In genomic region chr17:78360371-78361226, GRCh38 we compare ENCODE assay signal across 1 cellular context.
TF ChIP-seq lines count a peak whose summit lies in the region.

No MANE protein-coding gene starts in this region.

TF ChIP-seq in HepG2, 621 proteins besides CTCF, POLR2A, EP300 and RAD21 (continued from another document and continues in another):
- TF ChIP-seq, protein P1, sequence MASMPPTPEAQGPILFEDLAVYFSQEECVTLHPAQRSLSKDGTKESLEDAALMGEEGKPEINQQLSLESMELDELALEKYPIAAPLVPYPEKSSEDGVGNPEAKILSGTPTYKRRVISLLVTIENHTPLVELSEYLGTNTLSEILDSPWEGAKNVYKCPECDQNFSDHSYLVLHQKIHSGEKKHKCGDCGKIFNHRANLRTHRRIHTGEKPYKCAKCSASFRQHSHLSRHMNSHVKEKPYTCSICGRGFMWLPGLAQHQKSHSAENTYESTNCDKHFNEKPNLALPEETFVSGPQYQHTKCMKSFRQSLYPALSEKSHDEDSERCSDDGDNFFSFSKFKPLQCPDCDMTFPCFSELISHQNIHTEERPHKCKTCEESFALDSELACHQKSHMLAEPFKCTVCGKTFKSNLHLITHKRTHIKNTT (CRISPR knock-in tag; IDR thresholded peaks at IDR 0.05) = no peak
- TF ChIP-seq TERF1 (CRISPR knock-in tag; IDR thresholded peaks at IDR 0.05) = no peak
- TF ChIP-seq, protein P2, sequence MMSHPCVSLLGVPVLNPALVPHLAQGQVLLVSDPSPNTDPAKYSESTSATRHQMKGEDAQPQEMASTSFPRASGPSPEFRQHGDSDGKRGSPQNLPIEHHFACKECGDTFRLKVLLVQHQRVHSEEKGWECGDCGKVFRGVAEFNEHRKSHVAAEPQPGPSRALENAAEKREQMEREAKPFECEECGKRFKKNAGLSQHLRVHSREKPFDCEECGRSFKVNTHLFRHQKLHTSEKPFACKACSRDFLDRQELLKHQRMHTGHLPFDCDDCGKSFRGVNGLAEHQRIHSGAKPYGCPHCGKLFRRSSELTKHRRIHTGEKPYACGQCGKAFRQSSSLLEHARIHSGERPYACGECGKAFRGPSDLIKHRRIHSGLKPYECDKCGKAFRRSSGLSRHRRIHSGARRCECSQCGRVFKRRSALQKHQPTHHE (CRISPR knock-in tag; IDR thresholded peaks at IDR 0.05; ENCODE audit: borderline replicate concordance) = no peak
- TF ChIP-seq KDM2A (CRISPR knock-in tag; IDR thresholded peaks at IDR 0.05; ENCODE audit: borderline replicate concordance, low read depth) = peak; percentile 95
- TF ChIP-seq ZBTB38 (CRISPR knock-in tag; IDR thresholded peaks at IDR 0.05) = peak; percentile 87
- TF ChIP-seq ZNF329 (CRISPR knock-in tag; IDR thresholded peaks at IDR 0.05; ENCODE audit: low read depth) = no peak
- TF ChIP-seq KMT2B (CRISPR knock-in tag; IDR thresholded peaks at IDR 0.05) = 0 out of 2 replicates have a peak, but pooled peaks have one; percentile 26
- TF ChIP-seq ZNF276 (CRISPR knock-in tag; IDR thresholded peaks at IDR 0.05; ENCODE audit: low read depth) = no peak
- peak; percentile 73; the same call in 1 of the 2 replicates for TF ChIP-seq ZBTB4 (CRISPR knock-in tag; IDR thresholded peaks at IDR 0.05; ENCODE audit: borderline replicate concordance)
- TF ChIP-seq ZNF563 (CRISPR knock-in tag; IDR thresholded peaks at IDR 0.05) = 0 out of 2 replicates have a peak, but pooled peaks have one; percentile 22
- no peak for TF ChIP-seq GTF2F1 (IDR thresholded peaks at IDR 0.05; ENCODE audit: low read length)
- TF ChIP-seq CBX1 (IDR thresholded peaks at IDR 0.05; ENCODE audit: low read depth) = peak; percentile 54
- no peak for TF ChIP-seq ZNF672 (CRISPR knock-in tag; IDR thresholded peaks at IDR 0.05)
- no peak for TF ChIP-seq NFE2 (CRISPR knock-in tag; IDR thresholded peaks at IDR 0.05)
- TF ChIP-seq GMEB2 (CRISPR knock-in tag; IDR thresholded peaks at IDR 0.05; ENCODE audit: low read depth) = no peak
- TF ChIP-seq TBL1XR1 (IDR thresholded peaks at IDR 0.05; ENCODE audit: borderline replicate concordance, low read length, partially characterized antibody) = no peak
- TF ChIP-seq MED1 (CRISPR knock-in tag; IDR thresholded peaks at IDR 0.05) = peak; percentile 62
- no peak for TF ChIP-seq ZNF224 (CRISPR knock-in tag; IDR thresholded peaks at IDR 0.05)
- peak; percentile 92; the same call in 1 of the 2 replicates for TF ChIP-seq MAZ (IDR thresholded peaks at IDR 0.05; ENCODE audit: borderline replicate concordance, low read depth, low read length)
- TF ChIP-seq MAZ (CRISPR knock-in tag; IDR thresholded peaks at IDR 0.05; ENCODE audit: low read depth) = peak; percentile 88
- no peak for TF ChIP-seq NONO (IDR thresholded peaks at IDR 0.05)
- peak; percentile 39; the same call in 1 of the 2 replicates for TF ChIP-seq NONO (CRISPR knock-in tag; conservative IDR thresholded peaks at IDR 0.05)
- TF ChIP-seq SMARCC2 (IDR thresholded peaks at IDR 0.05) = no peak
- TF ChIP-seq, protein P3, sequence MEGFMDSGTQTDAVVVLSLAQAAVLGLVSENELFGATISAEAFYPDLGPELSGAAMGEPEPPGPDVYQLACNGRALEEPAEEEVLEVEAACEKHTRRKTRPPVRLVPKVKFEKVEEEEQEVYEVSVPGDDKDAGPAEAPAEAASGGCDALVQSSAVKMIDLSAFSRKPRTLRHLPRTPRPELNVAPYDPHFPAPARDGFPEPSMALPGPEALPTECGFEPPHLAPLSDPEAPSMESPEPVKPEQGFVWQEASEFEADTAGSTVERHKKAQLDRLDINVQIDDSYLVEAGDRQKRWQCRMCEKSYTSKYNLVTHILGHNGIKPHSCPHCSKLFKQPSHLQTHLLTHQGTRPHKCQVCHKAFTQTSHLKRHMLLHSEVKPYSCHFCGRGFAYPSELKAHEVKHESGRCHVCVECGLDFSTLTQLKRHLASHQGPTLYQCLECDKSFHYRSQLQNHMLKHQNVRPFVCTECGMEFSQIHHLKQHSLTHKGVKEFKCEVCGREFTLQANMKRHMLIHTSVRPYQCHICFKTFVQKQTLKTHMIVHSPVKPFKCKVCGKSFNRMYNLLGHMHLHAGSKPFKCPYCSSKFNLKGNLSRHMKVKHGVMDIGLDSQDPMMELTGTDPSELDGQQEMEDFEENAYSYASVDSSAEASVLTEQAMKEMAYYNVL (CRISPR knock-in tag; IDR thresholded peaks at IDR 0.05; ENCODE audit: borderline replicate concordance) = peak; percentile 76; the same call in 1 of the 2 replicates
- TF ChIP-seq CC2D1A (CRISPR knock-in tag; IDR thresholded peaks at IDR 0.05) = no peak
- no peak for TF ChIP-seq ZNF598 (CRISPR knock-in tag; IDR thresholded peaks at IDR 0.05; ENCODE audit: borderline replicate concordance)
- TF ChIP-seq FLYWCH1 (CRISPR knock-in tag; IDR thresholded peaks at IDR 0.05) = no peak
- no peak for TF ChIP-seq EHMT2 (IDR thresholded peaks at IDR 0.05; ENCODE audit: borderline replicate concordance, low read depth, low read length)
- 0 out of 2 replicates have a peak, but pooled peaks have one; percentile 45 for TF ChIP-seq ZNF747 (CRISPR knock-in tag; IDR thresholded peaks at IDR 0.05; ENCODE audit: borderline replicate concordance)
- peak; percentile 79 to 95; a peak in 3 of 4 replicates for TF ChIP-seq HMGXB4 (CRISPR knock-in tag; IDR thresholded peaks at IDR 0.05; ENCODE audit: borderline replicate concordance in 1 of 2, low read depth in 1 of 2)
- peak; percentile 31; the same call in 1 of the 2 replicates for TF ChIP-seq SMAD1 (CRISPR knock-in tag; IDR thresholded peaks at IDR 0.05; ENCODE audit: borderline replicate concordance, low read depth)
- no peak for TF ChIP-seq GLMP (CRISPR knock-in tag; IDR thresholded peaks at IDR 0.05; ENCODE audit: borderline replicate concordance)
- TF ChIP-seq, protein P4, sequence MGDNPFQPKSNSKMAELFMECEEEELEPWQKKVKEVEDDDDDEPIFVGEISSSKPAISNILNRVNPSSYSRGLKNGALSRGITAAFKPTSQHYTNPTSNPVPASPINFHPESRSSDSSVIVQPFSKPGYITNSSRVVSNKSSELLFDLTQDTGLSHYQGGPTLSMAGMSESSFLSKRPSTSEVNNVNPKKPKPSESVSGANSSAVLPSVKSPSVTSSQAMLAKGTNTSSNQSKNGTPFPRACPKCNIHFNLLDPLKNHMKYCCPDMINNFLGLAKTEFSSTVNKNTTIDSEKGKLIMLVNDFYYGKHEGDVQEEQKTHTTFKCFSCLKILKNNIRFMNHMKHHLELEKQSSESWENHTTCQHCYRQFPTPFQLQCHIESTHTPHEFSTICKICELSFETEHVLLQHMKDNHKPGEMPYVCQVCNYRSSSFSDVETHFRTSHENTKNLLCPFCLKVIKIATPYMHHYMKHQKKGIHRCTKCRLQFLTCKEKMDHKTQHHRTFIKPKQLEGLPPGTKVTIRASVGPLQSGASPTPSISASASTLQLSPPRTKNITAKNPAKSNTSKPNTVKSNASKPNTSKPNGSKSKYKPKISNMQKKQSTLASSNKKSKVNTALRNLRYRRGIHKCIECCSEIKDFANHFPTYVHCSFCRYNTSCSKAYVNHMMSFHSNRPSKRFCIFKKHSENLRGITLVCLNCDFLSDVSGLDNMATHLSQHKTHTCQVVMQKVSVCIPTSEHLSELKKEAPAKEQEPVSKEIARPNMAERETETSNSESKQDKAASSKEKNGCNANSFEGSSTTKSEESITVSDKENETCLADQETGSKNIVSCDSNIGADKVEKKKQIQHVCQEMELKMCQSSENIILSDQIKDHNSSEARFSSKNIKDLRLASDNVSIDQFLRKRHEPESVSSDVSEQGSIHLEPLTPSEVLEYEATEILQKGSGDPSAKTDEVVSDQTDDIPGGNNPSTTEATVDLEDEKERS (CRISPR knock-in tag; IDR thresholded peaks at IDR 0.05) = 0 out of 2 replicates have a peak, but pooled peaks have one; percentile 39
- TF ChIP-seq ZBTB3 (CRISPR knock-in tag; IDR thresholded peaks at IDR 0.05; ENCODE audit: borderline replicate concordance, low read depth) = no peak
